In the genomic region with DNA sequence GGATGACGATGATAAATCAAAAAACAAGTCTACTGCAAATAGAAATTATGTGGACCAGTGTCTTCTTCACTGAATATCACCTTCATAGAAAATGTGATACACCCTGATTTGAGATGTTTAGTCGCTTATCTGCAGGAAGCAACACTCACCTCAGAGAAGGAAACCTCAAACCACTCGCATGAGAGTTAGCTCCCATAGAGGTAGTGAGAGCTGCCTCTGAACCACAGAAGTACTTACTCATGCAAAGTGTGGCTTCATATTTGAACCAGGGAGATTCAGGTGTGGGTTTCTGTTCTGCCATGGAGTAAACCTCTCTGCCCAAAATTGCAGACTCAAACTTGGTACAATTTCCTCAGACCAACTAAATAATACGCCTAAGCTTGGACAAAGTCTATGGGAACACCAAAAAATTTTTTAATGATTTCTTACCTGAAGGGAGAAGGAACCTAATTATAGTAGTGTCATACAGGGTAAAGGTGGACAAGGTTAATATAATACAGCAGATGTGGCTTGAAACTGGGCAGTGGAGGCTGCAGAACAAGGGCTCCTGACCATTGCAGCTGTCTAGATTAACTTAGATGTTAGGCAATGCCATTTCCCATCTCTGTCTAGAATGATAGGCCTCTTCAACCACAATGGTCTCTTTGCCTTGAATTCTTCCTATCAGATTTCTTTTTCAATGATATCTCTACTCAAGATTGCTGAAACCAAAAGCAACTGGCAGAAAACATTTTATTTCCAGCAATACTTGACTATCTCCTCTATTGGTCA, we compare ENCODE assay signal across 8 cellular contexts. TPM values are rescaled to one million over a fixed set of nuclear protein-coding genes. Genes with fewer than 3 reads are reported as not detected.
A peak's percentile ranks its signal among the peaks of the same experiment; 100 is the strongest.
DNase-seq lines count a peak whose midpoint lies in the region; ATAC-seq and TF ChIP-seq lines count a peak whose summit lies in the region.

No MANE protein-coding gene starts in this region.

- TF ChIP-seq CTCF in mucosa of descending colon (IDR thresholded peaks at IDR 0.05) = no peak
- no peak for TF ChIP-seq CTCF in Calu3 (IDR thresholded peaks at IDR 0.05; ENCODE audit: unreplicated experiment)

- 0 out of 20 replicates have a peak overlapping the region, but pooled peaks of 1 of the 10 experiments have one; percentile 1 for H3K4me3 ChIP-seq in BLaER1 treated with 17β-estradiol and CSF1 and Interleukin-3, amounts not matched to agents 10 nM and 100 nM
- no peak overlapping the region for H3K4me3 ChIP-seq in mucosa of descending colon

- H3K27ac ChIP-seq in BLaER1 treated with 17β-estradiol and CSF1 and Interleukin-3, amounts not matched to agents 10 nM and 100 nM = peak overlapping the region in 5 of 11 experiments; percentile 37 to 68 (median 50); a peak in 10 of 22 replicates
- no peak overlapping the region for H3K27ac ChIP-seq in substantia nigra (ENCODE audit: low read depth, low read length, poor library complexity, severe bottlenecking)

- H3K27ac Mint-ChIP-seq in Calu3 (ENCODE audit: unreplicated experiment) = no peak overlapping the region

- H3K27me3 ChIP-seq in BLaER1 treated with 17β-estradiol and CSF1 and Interleukin-3, amounts not matched to agents 10 nM and 100 nM = no peaks in the 10 kb centered on the region

- no peaks in the 10 kb centered on the region for H3K36me3 ChIP-seq in BLaER1 treated with 17β-estradiol and CSF1 and Interleukin-3, amounts not matched to agents 10 nM and 100 nM
- no peaks in the 10 kb centered on the region for H3K36me3 ChIP-seq in mucosa of descending colon (ENCODE audit: low read depth)

- H3K9me3 ChIP-seq in BLaER1 treated with 17β-estradiol and CSF1 and Interleukin-3, amounts not matched to agents 10 nM and 100 nM (replicated peaks in 1 of 11) = peaks cover 0 to 16% (median 8%) of the 10 kb centered on the region in 11 experiments; a peak in 12 of 22 replicates
- no peaks in the 10 kb centered on the region for H3K9me3 ChIP-seq in mucosa of descending colon

- no peaks in the 10 kb centered on the region for H3K36me3 Mint-ChIP-seq in Calu3 (ENCODE audit: insufficient read depth, unreplicated experiment)

- no peaks in the 10 kb centered on the region for H4K20me1 ChIP-seq in BLaER1 treated with 17β-estradiol and CSF1 and Interleukin-3, amounts not matched to agents 10 nM and 100 nM

- peak; percentile 95 for ATAC-seq in GM19467 (IDR thresholded peaks at IDR 0.05; ENCODE audit: unreplicated experiment)
- peak; percentile 98 for ATAC-seq in HG03571 (IDR thresholded peaks at IDR 0.05; ENCODE audit: unreplicated experiment)
- ATAC-seq in mucosa of descending colon = peak; percentile 95

- no peaks in the 10 kb centered on the region for H3K9me3 Mint-ChIP-seq in Calu3 (ENCODE audit: low read depth, unreplicated experiment)

- intact Hi-C loops in mucosa of descending colon (cut with DNase I, micrococcal nuclease) (no loop called here), Calu3 (cut with micrococcal nuclease; ENCODE audit: unreplicated experiment) (no loop called here)

- peaks cover 23 to 84% (median 46%) of the 10 kb centered on the region in 10 experiments for H3K4me1 ChIP-seq in BLaER1 treated with 17β-estradiol and CSF1 and Interleukin-3, amounts not matched to agents 10 nM and 100 nM
- H3K4me1 ChIP-seq in mucosa of descending colon (ENCODE audit: low read depth) = no peaks in the 10 kb centered on the region

- no TSS peak for BruUV-seq in Calu3 (replicated peaks; lab: Mats Ljungman, UMichigan)

- H3K4me1 Mint-ChIP-seq in Calu3 (ENCODE audit: low read depth, unreplicated experiment) = no peaks in the 10 kb centered on the region

- H3K4me2 ChIP-seq in BLaER1 treated with 17β-estradiol and CSF1 and Interleukin-3, amounts not matched to agents 10 nM and 100 nM = peak overlapping the region; percentile 58 to 95 (median 72)

- H3K27me3 Mint-ChIP-seq in Calu3 (ENCODE audit: unreplicated experiment) = no peaks in the 10 kb centered on the region

- DNase-seq in activated CD4-positive, alpha-beta T cell treated with anti-CD3 and anti-CD28 coated beads, Interleukin-2, amount 50 U/mL, for 48 hours = peak; percentile 31 to 49
- peak in 1 of 3 donors; percentile 54 for DNase-seq in mucosa of descending colon
- no peak for DNase-seq in substantia nigra (lab: John Stamatoyannopoulos, UW)
- DNase-seq in Calu3 = no peak
- DNase-seq in cerebellum (ENCODE audit: low spot score) = no peak

- H3K4me3 Mint-ChIP-seq in Calu3 (ENCODE audit: low read depth, unreplicated experiment) = no peak overlapping the region

- CTCF ChIA-PET in Calu3 (lab: Charles Lee) = no interaction called here

- peak overlapping the region in 4 of 11 experiments; percentile 2 to 29 (median 25); a peak in 4 of 22 replicates for H3K9ac ChIP-seq in BLaER1 treated with 17β-estradiol and CSF1 and Interleukin-3, amounts not matched to agents 10 nM and 100 nM

RNA-seq across cellular contexts. Expression of gene RCBTB2, which starts 29.6 kb away (rescaled TPM):
- total RNA-seq in mucosa of descending colon = 10 to 100 TPM in 1 of 3 donors, 1 to 10 TPM in 2; 4.9 to 10.9 (median 6.7) TPM
- 3.0 and 3.7 TPM in 2 replicates for total RNA-seq in Calu3 (2022)
- total RNA-seq in cerebellum = 42.2 TPM

Comparison
In these comparisons a context has a peak if more than half of its experiments do, and no peak if none do; other contexts are left out.
1. DNase-seq: peak in activated CD4-positive, alpha-beta T cell treated with anti-CD3 and anti-CD28 coated beads, Interleukin-2, amount 50 U/mL, for 48 hours (2 of 2); none in substantia nigra (0 of 49), Calu3 (single experiment) and cerebellum (single experiment).
2. Peak in every context shown above with its lines, with median percentiles within 50 percentile points of each other: ATAC-seq.